ENCODE assay signal across 15 cellular contexts in genomic region chr7:70566659-70567058, GRCh38.
DNase-seq lines count a peak whose midpoint lies in the region; ATAC-seq, FAIRE-seq and TF ChIP-seq lines count a peak whose summit lies in the region.
"Had no signal": no experiment of that assay in that cellular context is flagged by ENCODE, and none has a peak within 500 bp of the region (broad histone marks: within the 10 kb centered on the region; RNA-seq: fewer than 3 reads in every experiment).

No MANE protein-coding gene starts in this region.

- H3K36me3 ChIP-seq in bronchial epithelial cell (ENCODE audit: control insufficient read depth, insufficient read depth, low read length) (no peaks in the 10 kb centered on the region), HepG2 (replicated peaks in 1 of 2; ENCODE audit: control insufficient read depth in 1 of 2, insufficient read depth in 2 of 2, low read length in 2 of 2) (no peaks in the 10 kb centered on the region)
- H3K36me3 ChIP-seq: SJSA1 had no signal

- TF ChIP-seq RAD21 in A549 (conservative IDR thresholded peaks at IDR 0.05 in 1 of 2, IDR thresholded peaks at IDR 0.05 in 1 of 2), result no peak
- no peak for TF ChIP-seq RAD21 in HepG2 (CRISPR knock-in tag; IDR thresholded peaks at IDR 0.05)

- DNase-seq in A549 (ENCODE audit: low read depth in 1 of 2, low spot score in 1 of 2) (no peak), MV-4-11 (lab: John Stamatoyannopoulos, UW) (peak; percentile 18), bronchial epithelial cell (ENCODE audit: low read depth) (peak; percentile 43), HepG2 (ENCODE audit: low spot score) (no peak), 8988T (no peak)
- DNase-seq in stimulated activated naive CD8-positive, alpha-beta T cell treated with anti-CD3 and anti-CD28 coated beads, Interleukin-15, amount 100 ng/mL, for 72 hours, result no peak
- no peak for DNase-seq in activated CD4-positive, alpha-beta T cell treated with anti-CD3 and anti-CD28 coated beads, Interleukin-2, amount 10 ng/mL, durations not matched to agents 24 days and 14 days
- DNase-seq: Caco-2, Kasumi-1, NCI-H1436, NCI-H2081 treated with DMSO at 0.1 percent for 48 hours had no signal

- BruUV-seq in HepG2 (replicated peaks; lab: Mats Ljungman, UMichigan), result no TSS peak

- intact Hi-C loops in HepG2 (cut with micrococcal nuclease; ENCODE audit: unreplicated experiment), result no loop called here
- intact Hi-C loops in activated CD4-positive, alpha-beta T cell treated with anti-CD3 and anti-CD28 coated beads, Interleukin-2, amount 10 ng/mL, durations not matched to agents 24 days and 14 days (cut with micrococcal nuclease), result no loop called here

- no peak overlapping the region for H2AFZ ChIP-seq in HepG2 (ENCODE audit: low read length)

- no peaks in the 10 kb centered on the region for H3K79me2 ChIP-seq in HepG2 (ENCODE audit: insufficient read depth, low read length)

- H3K4me3 ChIP-seq in A549 (no peak overlapping the region), bronchial epithelial cell (ENCODE audit: low read depth, low read length) (no peak overlapping the region), HepG2 (replicated peaks in 1 of 3; ENCODE audit: insufficient read depth in 1 of 3, low read depth in 2 of 3, low read length in 3 of 3) (no peak overlapping the region)
- H3K4me3 ChIP-seq: SJSA1 had no signal

- TF ChIP-seq POLR2A in A549 (IDR thresholded peaks at IDR 0.05; ENCODE audit: low read length) (no peak), HepG2 (IDR thresholded peaks at IDR 0.05; ENCODE audit: insufficient read depth in 1 of 2, low read depth in 2 of 2, low read length in 2 of 2) (no peak)

- no peaks in the 10 kb centered on the region for H3K9me3 Mint-ChIP-seq in stimulated activated naive CD8-positive, alpha-beta T cell treated with anti-CD3 and anti-CD28 coated beads, Interleukin-15, amount 100 ng/mL, for 72 hours
- no peaks in the 10 kb centered on the region for H3K9me3 Mint-ChIP-seq in activated CD4-positive, alpha-beta T cell treated with anti-CD3 and anti-CD28 coated beads, Interleukin-2, amount 10 ng/mL, durations not matched to agents 24 days and 14 days

- CTCF ChIA-PET in A549 (lab: Yijun Ruan, JAX), result no interaction called here
- CTCF ChIA-PET in HepG2 (lab: Yijun Ruan, JAX; ENCODE audit: low intra/inter-chr PET ratio, low total read pairs), result no interaction called here

- H3K4me2 ChIP-seq in A549, result no peak overlapping the region
- no peak overlapping the region for H3K4me2 ChIP-seq in HepG2 (ENCODE audit: low read depth, low read length)

- no peaks in the 10 kb centered on the region for H3K27me3 ChIP-seq in bronchial epithelial cell (ENCODE audit: control insufficient read depth, insufficient read depth, low read length)
- no peaks in the 10 kb centered on the region for H3K27me3 ChIP-seq in HepG2 (ENCODE audit: control insufficient read depth in 1 of 2, insufficient read depth in 2 of 2, low read length in 2 of 2)
- H3K27me3 ChIP-seq: SJSA1 had no signal

- no peak overlapping the region for H3K27ac Mint-ChIP-seq in stimulated activated naive CD8-positive, alpha-beta T cell treated with anti-CD3 and anti-CD28 coated beads, Interleukin-15, amount 100 ng/mL, for 72 hours
- no peak overlapping the region for H3K27ac Mint-ChIP-seq in activated CD4-positive, alpha-beta T cell treated with anti-CD3 and anti-CD28 coated beads, Interleukin-2, amount 10 ng/mL, durations not matched to agents 24 days and 14 days

- no peaks in the 10 kb centered on the region for H3K27me3 Mint-ChIP-seq in stimulated activated naive CD8-positive, alpha-beta T cell treated with anti-CD3 and anti-CD28 coated beads, Interleukin-15, amount 100 ng/mL, for 72 hours
- H3K27me3 Mint-ChIP-seq in activated CD4-positive, alpha-beta T cell treated with anti-CD3 and anti-CD28 coated beads, Interleukin-2, amount 10 ng/mL, durations not matched to agents 24 days and 14 days, result no peaks in the 10 kb centered on the region

- H4K20me1 ChIP-seq in HepG2 (ENCODE audit: insufficient read depth, low read length), result no peaks in the 10 kb centered on the region

- H3K27ac ChIP-seq in A549, result no peak overlapping the region
- no peak overlapping the region for H3K27ac ChIP-seq in HepG2 (ENCODE audit: extremely low read length, insufficient read depth, low read length)
- H3K27ac ChIP-seq: RWPE1, SJSA1 had no signal

- 20% methylated on average over 3 of the region's 3 CpGs for WGBS in A549 (ENCODE audit: missing lambda C conversion rate)
- 38% methylated on average over 3 of the region's 3 CpGs for WGBS in HepG2 (ENCODE audit: low lambda C conversion rate)

- ATAC-seq in A549, result no peak
- no peak for ATAC-seq in HepG2
- no peak for ATAC-seq in stimulated activated naive CD8-positive, alpha-beta T cell treated with anti-CD3 and anti-CD28 coated beads, Interleukin-15, amount 100 ng/mL, for 72 hours
- ATAC-seq in GM18520 (IDR thresholded peaks at IDR 0.05; ENCODE audit: unreplicated experiment), result no peak

- in situ Hi-C loops in HepG2 (cut with HindIII; ENCODE audit: extremely low pct_ligation_motif_present, low pct_unique_long_range_greater_than_20kb), result no loop called here

- TF ChIP-seq CTCF in A549 (IDR thresholded peaks at IDR 0.05) (no peak), bronchial epithelial cell (IDR thresholded peaks at IDR 0.05; ENCODE audit: insufficient read depth, low read length, severe bottlenecking) (no peak), HepG2 (CRISPR knock-in tag; IDR thresholded peaks at IDR 0.05) (no peak)

- no peaks in the 10 kb centered on the region for H3K36me3 Mint-ChIP-seq in activated CD4-positive, alpha-beta T cell treated with anti-CD3 and anti-CD28 coated beads, Interleukin-2, amount 10 ng/mL, durations not matched to agents 24 days and 14 days (ENCODE audit: low read depth)

- H3K4me3 Mint-ChIP-seq in stimulated activated naive CD8-positive, alpha-beta T cell treated with anti-CD3 and anti-CD28 coated beads, Interleukin-15, amount 100 ng/mL, for 72 hours, result no peak overlapping the region
- no peak overlapping the region for H3K4me3 Mint-ChIP-seq in activated CD4-positive, alpha-beta T cell treated with anti-CD3 and anti-CD28 coated beads, Interleukin-2, amount 10 ng/mL, durations not matched to agents 24 days and 14 days

- H3K9me3 ChIP-seq in A549 (no peaks in the 10 kb centered on the region), HepG2 (ENCODE audit: low read length) (no peaks in the 10 kb centered on the region)
- H3K9me3 ChIP-seq: Caco-2 had no signal

- no peak overlapping the region for H3K9ac ChIP-seq in HepG2 (ENCODE audit: insufficient read depth, low read depth, low read length)

- no peak for TF ChIP-seq EP300 in A549 (IDR thresholded peaks at IDR 0.05)
- TF ChIP-seq EP300 in HepG2 (IDR thresholded peaks at IDR 0.05; ENCODE audit: low read depth in 2 of 2, low read length in 2 of 2), result no peak
- no peak for TF ChIP-seq EP300 in HepG2 (CRISPR knock-in tag; IDR thresholded peaks at IDR 0.05; ENCODE audit: borderline replicate concordance)

- H3K4me1 Mint-ChIP-seq in stimulated activated naive CD8-positive, alpha-beta T cell treated with anti-CD3 and anti-CD28 coated beads, Interleukin-15, amount 100 ng/mL, for 72 hours, result no peaks in the 10 kb centered on the region
- no peaks in the 10 kb centered on the region for H3K4me1 Mint-ChIP-seq in activated CD4-positive, alpha-beta T cell treated with anti-CD3 and anti-CD28 coated beads, Interleukin-2, amount 10 ng/mL, durations not matched to agents 24 days and 14 days

- POLR2A ChIA-PET in A549 (lab: Yijun Ruan, JAX), result no interaction called here
- POLR2A ChIA-PET in HepG2 (lab: Yijun Ruan, JAX), result no interaction called here

- FAIRE-seq in A549 (lab: Jason Lieb, UNC), result no peak
- no peak for FAIRE-seq in bronchial epithelial cell (lab: Jason Lieb, UNC)
- no peak for FAIRE-seq in HepG2 (lab: Jason Lieb, UNC)
- FAIRE-seq: A204.1 had no signal

- peaks cover 12% of the 10 kb centered on the region for H3K4me1 ChIP-seq in A549
- peaks cover 15% of the 10 kb centered on the region for H3K4me1 ChIP-seq in HepG2 (ENCODE audit: insufficient read depth, low read length)
- H3K4me1 ChIP-seq: SJSA1 had no signal

TF ChIP-seq in A549, 52 proteins besides CTCF, POLR2A, EP300 and RAD21:
- peak; percentile 66 to 75 for TF ChIP-seq CEBPB (IDR thresholded peaks at IDR 0.05)
- no peak for TF ChIP-seq SREBF2 (IDR thresholded peaks at IDR 0.05)

TF ChIP-seq in HepG2, 621 proteins besides CTCF, POLR2A, EP300 and RAD21:
- TF ChIP-seq CEBPG (CRISPR knock-in tag; IDR thresholded peaks at IDR 0.05) (peak; percentile 37; the same call in 1 of the 2 replicates), ZNF597 (CRISPR knock-in tag; IDR thresholded peaks at IDR 0.05) (no peak), ATF2 (CRISPR knock-in tag; IDR thresholded peaks at IDR 0.05) (no peak), CEBPB (IDR thresholded peaks at IDR 0.05; ENCODE audit: borderline replicate concordance, low read depth, low read length) (peak; percentile 86)

Comparison
In these comparisons a context has a peak if more than half of its experiments do, and no peak if none do; other contexts are left out.
1. DNase-seq: peak in MV-4-11 (single experiment) and bronchial epithelial cell (single experiment); none in A549 (0 of 2), HepG2 (single experiment), stimulated activated naive CD8-positive, alpha-beta T cell treated with anti-CD3 and anti-CD28 coated beads, Interleukin-15, amount 100 ng/mL, for 72 hours (0 of 2), 8988T (single experiment) and activated CD4-positive, alpha-beta T cell treated with anti-CD3 and anti-CD28 coated beads, Interleukin-2, amount 10 ng/mL, durations not matched to agents 24 days and 14 days (single experiment).
2. Of the 38 proteins assayed by ChIP-seq in both HepG2 and A549: peak only in HepG2: none; only in A549: none; in both: CEBPB; in neither: 37.